Comparison of ENCODE assay signal across 10 cellular contexts in the genomic region with DNA sequence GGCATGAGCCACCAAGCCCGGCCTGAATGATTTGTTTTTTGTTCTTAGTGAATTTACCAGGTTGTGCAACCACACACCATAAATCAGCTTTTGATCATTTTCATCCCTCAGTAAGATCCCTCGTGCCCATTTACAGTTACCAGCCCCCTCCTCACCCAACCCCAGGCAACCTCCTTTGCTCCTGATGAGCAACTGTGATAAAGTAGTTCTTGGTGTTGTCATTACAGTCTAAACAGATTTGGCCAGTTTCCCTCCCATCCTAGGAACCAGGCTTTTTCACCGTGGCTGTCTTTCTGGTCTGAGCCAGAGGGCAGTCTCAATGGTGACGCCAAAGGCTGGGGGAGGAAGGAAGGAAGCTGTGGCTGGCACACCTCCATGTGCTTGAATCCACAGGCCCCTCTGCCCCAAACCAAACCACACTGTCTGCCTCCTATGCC.
A peak's percentile ranks its signal among the peaks of the same experiment; 100 is the strongest.
DNase-seq lines count a peak whose midpoint lies in the region; ATAC-seq and TF ChIP-seq lines count a peak whose summit lies in the region.
"Had no signal": no experiment of that assay in that cellular context is flagged by ENCODE, and none has a peak within 500 bp of the region (broad histone marks: within the 10 kb centered on the region; RNA-seq: fewer than 3 reads in every experiment).

No MANE protein-coding gene starts in this region.

- H2AFZ ChIP-seq in mammary epithelial cell (ENCODE audit: low read depth, low read length) (peak overlapping the region; percentile 93), osteoblast (ENCODE audit: low read length) (peak overlapping the region; percentile 77)

- H3K9ac ChIP-seq in mammary epithelial cell (ENCODE audit: insufficient read depth, low read length), result no peak overlapping the region

- no peak overlapping the region for H3K4me3 ChIP-seq in RWPE2 (ENCODE audit: severe bottlenecking)
- H3K4me3 ChIP-seq in mammary epithelial cell (replicated peaks in 1 of 3; ENCODE audit: insufficient read depth in 1 of 3, low read depth in 2 of 3, low read length in 3 of 3), result no peak overlapping the region
- no peak overlapping the region for H3K4me3 ChIP-seq in osteoblast (ENCODE audit: insufficient read depth, low read length)
- H3K4me3 ChIP-seq: tibial artery had no signal

- TF ChIP-seq CTCF in RWPE2 (IDR thresholded peaks at IDR 0.05; ENCODE audit: poor library complexity, severe bottlenecking) (no peak), mammary epithelial cell (conservative IDR thresholded peaks at IDR 0.05 in 1 of 2, IDR thresholded peaks at IDR 0.05 in 1 of 2; ENCODE audit: extremely low read depth in 1 of 2, insufficient read depth in 1 of 2, low read depth in 1 of 2, low read length in 2 of 2) (no peak), osteoblast (IDR thresholded peaks at IDR 0.05; ENCODE audit: extremely low read depth, low read depth, low read length) (no peak)

- H4K20me1 ChIP-seq in mammary epithelial cell (ENCODE audit: insufficient read depth, low read length) (no peaks in the 10 kb centered on the region), osteoblast (ENCODE audit: insufficient read depth, low read length) (no peaks in the 10 kb centered on the region)

- H3K27ac ChIP-seq in RWPE2 (ENCODE audit: poor library complexity, severe bottlenecking), result peak overlapping the region; percentile 67
- peak overlapping the region; percentile 63 for H3K27ac ChIP-seq in mammary epithelial cell (ENCODE audit: insufficient read depth, low read depth, low read length)
- H3K27ac ChIP-seq in osteoblast (ENCODE audit: low read depth, low read length), result peak overlapping the region; percentile 87
- H3K27ac ChIP-seq: tibial artery had no signal

- H3K9me3 ChIP-seq in RWPE2 (ENCODE audit: severe bottlenecking) (no peaks in the 10 kb centered on the region), mammary epithelial cell (replicated peaks; ENCODE audit: insufficient read depth, low read length) (no peaks in the 10 kb centered on the region), osteoblast (ENCODE audit: low read depth, low read length) (peaks cover 3% of the 10 kb centered on the region)
- H3K9me3 ChIP-seq: tibial artery had no signal

- intact Hi-C loops in mammary epithelial cell (cut with micrococcal nuclease), result loop anchor here (5.0 kb wide), 2 partner anchors 34 to 71 kb away; a partner anchor contains a TSS

- peak; percentile 72 for DNase-seq in ELR (ENCODE audit: low read depth)
- no peak for DNase-seq in RWPE2 (ENCODE audit: low spot score)
- DNase-seq in mammary epithelial cell, result peak; percentile 77
- no peak for DNase-seq in osteoblast (ENCODE audit: insufficient read length, low spot score, missing footprints)
- no peak for DNase-seq in NCI-H1092 (lab: John Stamatoyannopoulos, UW)
- no peak for DNase-seq in NCI-H526 treated with DMSO at 0.1 percent for 48 hours (lab: John Stamatoyannopoulos, UW)
- no peak for DNase-seq in NCI-H1436 (lab: John Stamatoyannopoulos, UW)
- DNase-seq: NCI-H510A treated with DMSO at 0.1 percent for 48 hours had no signal

- CTCF ChIA-PET in mammary epithelial cell (lab: Charles Lee; ENCODE audit: low non-redundant PET), result no interaction called here

- H3K36me3 ChIP-seq in RWPE2 (ENCODE audit: low read depth) (no peaks in the 10 kb centered on the region), mammary epithelial cell (ENCODE audit: insufficient read depth, low read length) (no peaks in the 10 kb centered on the region), osteoblast (ENCODE audit: insufficient read depth, low read length) (no peaks in the 10 kb centered on the region)
- H3K36me3 ChIP-seq: tibial artery had no signal

- no TSS peak for BruUV-seq in mammary epithelial cell (replicated peaks; lab: Mats Ljungman, UMichigan)

- H3K27me3 ChIP-seq in RWPE2 (ENCODE audit: insufficient read depth, poor library complexity, severe bottlenecking) (no peaks in the 10 kb centered on the region), mammary epithelial cell (ENCODE audit: insufficient read depth, low read length) (no peaks in the 10 kb centered on the region), osteoblast (ENCODE audit: insufficient read depth, low read length) (no peaks in the 10 kb centered on the region)
- H3K27me3 ChIP-seq: tibial artery had no signal

- dilution Hi-C loops in mammary epithelial cell (cut with HindIII; ENCODE audit: low sequenced_read_pairs), result no loop called here

- H3K79me2 ChIP-seq in mammary epithelial cell (ENCODE audit: insufficient read depth, low read length) (no peaks in the 10 kb centered on the region), osteoblast (ENCODE audit: insufficient read depth, low read length) (no peaks in the 10 kb centered on the region)

- H3K4me2 ChIP-seq in mammary epithelial cell (ENCODE audit: insufficient read depth, low read depth, low read length), result peak overlapping the region; percentile 52
- no peak overlapping the region for H3K4me2 ChIP-seq in osteoblast (ENCODE audit: insufficient read depth, low read length)

- 4% methylated on average over 3 of the region's 4 CpGs for WGBS in mammary epithelial cell (ENCODE audit: low coverage, missing lambda C conversion rate)

- peak; percentile 38; the same call in 2 of the 3 replicates for ATAC-seq in RWPE2 (ENCODE audit: low read depth)
- no peak for ATAC-seq in activated CD4-positive, CD25-positive, alpha-beta regulatory T cell treated with anti-CD3 and anti-CD28 coated beads, Interleukin-2, amount 50 U/mL, for 24 hours

- in situ Hi-C loops in mammary epithelial cell (cut with MboI; ENCODE audit: low sequenced_read_pairs in 2 of 2), result no loop called here

- H3K4me1 ChIP-seq in RWPE2 (ENCODE audit: insufficient read depth, poor library complexity, severe bottlenecking) (peaks cover 45% of the 10 kb centered on the region), mammary epithelial cell (ENCODE audit: insufficient read depth, low read length) (peaks cover 38% of the 10 kb centered on the region), osteoblast (ENCODE audit: insufficient read depth, low read length) (peaks cover 59% of the 10 kb centered on the region)
- H3K4me1 ChIP-seq: tibial artery had no signal

Comparison
In these comparisons a context has a peak if more than half of its experiments do, and no peak if none do; other contexts are left out.
1. DNase-seq: peak in ELR (single experiment) and mammary epithelial cell (single experiment); none in RWPE2 (single experiment), osteoblast (single experiment), NCI-H1092 (single experiment), NCI-H526 treated with DMSO at 0.1 percent for 48 hours (single experiment) and NCI-H1436 (single experiment).
2. Peak in every context shown above with its lines, with median percentiles within 50 percentile points of each other: H3K27ac ChIP-seq.